8 cellular contexts compared by ENCODE assay signal in genomic region chr5:1644810-1645571, GRCh38.
DNase-seq lines count a peak whose midpoint lies in the region; ATAC-seq and TF ChIP-seq lines count a peak whose summit lies in the region.

No MANE protein-coding gene starts in this region.

- H3K27me3 Mint-ChIP-seq in activated CD8-positive, alpha-beta T cell treated with anti-CD3 and anti-CD28 coated beads for 36 hours, result peaks cover 44% of the 10 kb centered on the region

- intact Hi-C loops in activated CD8-positive, alpha-beta T cell treated with anti-CD3 and anti-CD28 coated beads for 36 hours (cut with micrococcal nuclease), result loop anchor here (5.0 to 10.0 kb wide), 4 partner anchors 53 to 478 kb away; no protein-coding TSS in a partner anchor

- DNase-seq in AG08395 (ENCODE audit: low spot score), result peak; percentile 86
- DNase-seq in NCI-H774 (lab: John Stamatoyannopoulos, UW), result peak; percentile 83
- DNase-seq in activated CD8-positive, alpha-beta T cell treated with anti-CD3 and anti-CD28 coated beads for 36 hours, result peak; percentile 84
- peak; percentile 75 for DNase-seq in effector CD4-positive, alpha-beta T cell
- DNase-seq in medulla oblongata (ENCODE audit: extremely low spot score), result peak; percentile 84
- DNase-seq in stimulated activated CD4-positive, alpha-beta T cell treated with anti-CD3 and anti-CD28 coated beads, TNF-alpha, amount 100 ng/mL, for 48 hours (ENCODE audit: low read depth in 3 of 3), result peak; percentile 54 to 74 (median 54)

- no peaks in the 10 kb centered on the region for H3K9me3 Mint-ChIP-seq in activated CD8-positive, alpha-beta T cell treated with anti-CD3 and anti-CD28 coated beads for 36 hours

- peak; percentile 88 for TF ChIP-seq CTCF in activated CD8-positive, alpha-beta T cell treated with anti-CD3 and anti-CD28 coated beads for 36 hours (IDR thresholded peaks at IDR 0.05)

- CTCF ChIA-PET in activated CD8-positive, alpha-beta T cell treated with anti-CD3 and anti-CD28 coated beads for 36 hours (lab: Charles Lee), result interaction anchor here (0.7 to 3.5 kb wide), 57 partner anchors 9 to 659 kb away, joined by 3 to 29 read pairs (median 4); partner anchors contain the start of genes CLPTM1L and LPCAT1

- POLR2A ChIA-PET in activated CD8-positive, alpha-beta T cell treated with anti-CD3 and anti-CD28 coated beads for 36 hours (lab: Charles Lee), result no interaction called here

- no peak overlapping the region for H3K27ac Mint-ChIP-seq in activated CD8-positive, alpha-beta T cell treated with anti-CD3 and anti-CD28 coated beads for 36 hours

- no peak overlapping the region for H3K4me3 Mint-ChIP-seq in activated CD8-positive, alpha-beta T cell treated with anti-CD3 and anti-CD28 coated beads for 36 hours

- peaks cover 15% of the 10 kb centered on the region for H3K4me1 Mint-ChIP-seq in activated CD8-positive, alpha-beta T cell treated with anti-CD3 and anti-CD28 coated beads for 36 hours (ENCODE audit: low read depth)

- ATAC-seq in GM18907 (IDR thresholded peaks at IDR 0.05; ENCODE audit: unreplicated experiment) (peak; percentile 78), HG03439 (IDR thresholded peaks at IDR 0.05; ENCODE audit: unreplicated experiment) (peak; percentile 61)
- peak; percentile 84 for ATAC-seq in activated CD8-positive, alpha-beta T cell treated with anti-CD3 and anti-CD28 coated beads for 36 hours

- H3K36me3 Mint-ChIP-seq in activated CD8-positive, alpha-beta T cell treated with anti-CD3 and anti-CD28 coated beads for 36 hours (ENCODE audit: low read depth), result no peaks in the 10 kb centered on the region

Comparison
In these comparisons a context has a peak if more than half of its experiments do, and no peak if none do; other contexts are left out.
1. Peak in every context shown above with its lines: DNase-seq and ATAC-seq.